ENCODE assay signal across 17 cellular contexts in genomic region chr7:38142736-38143135, GRCh38. TPM values are rescaled to one million over a fixed set of nuclear protein-coding genes. Genes with fewer than 3 reads are reported as not detected.
A peak's percentile ranks its signal among the peaks of the same experiment; 100 is the strongest.
DNase-seq lines count a peak whose midpoint lies in the region; ATAC-seq and TF ChIP-seq lines count a peak whose summit lies in the region.
"Had no signal": no experiment of that assay in that cellular context is flagged by ENCODE, and none has a peak within 500 bp of the region (broad histone marks: within the 10 kb centered on the region; RNA-seq: fewer than 3 reads in every experiment).

No MANE protein-coding gene starts in this region.

- no peak overlapping the region for H4K5ac ChIP-seq in mesendoderm (ENCODE audit: low read length)

- no peak overlapping the region for H2BK120ac ChIP-seq in mesendoderm (ENCODE audit: low read depth, low read length)

- DNase-seq in GM12865 (ENCODE audit: low read depth) (peak; percentile 51), mesendoderm (no peak), NCI-H1417 (lab: John Stamatoyannopoulos, UW) (no peak)
- no peak for DNase-seq in activated CD4-positive, alpha-beta T cell treated with anti-CD3 and anti-CD28 coated beads for 36 hours
- DNase-seq in activated naive CD4-positive, alpha-beta T cell treated with anti-CD3 and anti-CD28 coated beads, Interleukin-2, amount 10 ng/mL, durations not matched to agents 7 days and 5 days = no peak
- DNase-seq: activated naive CD4-positive, alpha-beta T cell; brain microvascular endothelial cell; CD8-positive, alpha-beta memory T cell; effector memory CD4-positive, alpha-beta T cell; NCI-H2029 treated with DMSO at 0.1 percent for 48 hours; NCI-H82; posterior cingulate gyrus; SIG-M5; transverse colon had no signal

- no peaks in the 10 kb centered on the region for H3K9me3 Mint-ChIP-seq in activated CD4-positive, alpha-beta T cell treated with anti-CD3 and anti-CD28 coated beads for 36 hours (ENCODE audit: low read depth)
- no peaks in the 10 kb centered on the region for H3K9me3 Mint-ChIP-seq in activated naive CD4-positive, alpha-beta T cell treated with anti-CD3 and anti-CD28 coated beads, Interleukin-2, amount 10 ng/mL, durations not matched to agents 7 days and 5 days
- H3K9me3 Mint-ChIP-seq: CD8-positive, alpha-beta memory T cell had no signal

- H3K27me3 Mint-ChIP-seq in activated CD4-positive, alpha-beta T cell treated with anti-CD3 and anti-CD28 coated beads for 36 hours = peaks cover 8% of the 10 kb centered on the region
- H3K27me3 Mint-ChIP-seq in activated naive CD4-positive, alpha-beta T cell treated with anti-CD3 and anti-CD28 coated beads, Interleukin-2, amount 10 ng/mL, durations not matched to agents 7 days and 5 days = peaks cover 9% of the 10 kb centered on the region

- no peak overlapping the region for H3K27ac Mint-ChIP-seq in activated CD4-positive, alpha-beta T cell treated with anti-CD3 and anti-CD28 coated beads for 36 hours
- H3K27ac Mint-ChIP-seq in activated naive CD4-positive, alpha-beta T cell treated with anti-CD3 and anti-CD28 coated beads, Interleukin-2, amount 10 ng/mL, durations not matched to agents 7 days and 5 days = no peak overlapping the region
- H3K27ac Mint-ChIP-seq: CD8-positive, alpha-beta memory T cell had no signal

- no peak overlapping the region for H3K56ac ChIP-seq in mesendoderm (ENCODE audit: low read length)

- no peak overlapping the region for H3K18ac ChIP-seq in mesendoderm (ENCODE audit: low read length)

- intact Hi-C loops in activated CD4-positive, alpha-beta T cell treated with anti-CD3 and anti-CD28 coated beads for 36 hours (cut with DNase I, micrococcal nuclease) = no loop called here

- H3K4me3 ChIP-seq in GM12865 (ENCODE audit: low read depth, low read length) = no peak overlapping the region
- H3K4me3 ChIP-seq in mesendoderm (ENCODE audit: low read length) = no peak overlapping the region
- H3K4me3 ChIP-seq: transverse colon had no signal

- no peak overlapping the region for H3K9ac ChIP-seq in mesendoderm (ENCODE audit: low read length)

- no peak overlapping the region for H2BK15ac ChIP-seq in mesendoderm (replicated peaks; ENCODE audit: low read depth)

- no peak overlapping the region for H2BK5ac ChIP-seq in mesendoderm (ENCODE audit: low read length)

- no peak overlapping the region for H3K4me2 ChIP-seq in mesendoderm (ENCODE audit: low read length)

- no peaks in the 10 kb centered on the region for H3K36me3 Mint-ChIP-seq in activated CD4-positive, alpha-beta T cell treated with anti-CD3 and anti-CD28 coated beads for 36 hours (ENCODE audit: low read depth)
- no peaks in the 10 kb centered on the region for H3K36me3 Mint-ChIP-seq in activated naive CD4-positive, alpha-beta T cell treated with anti-CD3 and anti-CD28 coated beads, Interleukin-2, amount 10 ng/mL, durations not matched to agents 7 days and 5 days
- H3K36me3 Mint-ChIP-seq: CD8-positive, alpha-beta memory T cell had no signal

- no peak overlapping the region for H4K8ac ChIP-seq in mesendoderm (ENCODE audit: low read depth, low read length)

- no peaks in the 10 kb centered on the region for H3K79me1 ChIP-seq in mesendoderm (ENCODE audit: low read length)

- POLR2A ChIA-PET in activated CD4-positive, alpha-beta T cell treated with anti-CD3 and anti-CD28 coated beads for 36 hours (lab: Charles Lee) = no interaction called here

- CTCF ChIA-PET in activated CD4-positive, alpha-beta T cell treated with anti-CD3 and anti-CD28 coated beads for 36 hours (lab: Charles Lee) = no interaction called here
- CTCF ChIA-PET in activated naive CD4-positive, alpha-beta T cell treated with anti-CD3 and anti-CD28 coated beads, Interleukin-2, amount 10 ng/mL, durations not matched to agents 7 days and 5 days (lab: Charles Lee) = no interaction called here

- no peak overlapping the region for H3K4ac ChIP-seq in mesendoderm (ENCODE audit: low read depth, low read length)

- no peak overlapping the region for H3K4me3 Mint-ChIP-seq in activated CD4-positive, alpha-beta T cell treated with anti-CD3 and anti-CD28 coated beads for 36 hours
- H3K4me3 Mint-ChIP-seq in activated naive CD4-positive, alpha-beta T cell treated with anti-CD3 and anti-CD28 coated beads, Interleukin-2, amount 10 ng/mL, durations not matched to agents 7 days and 5 days = no peak overlapping the region
- H3K4me3 Mint-ChIP-seq: CD8-positive, alpha-beta memory T cell had no signal

- no peak overlapping the region for H2AK5ac ChIP-seq in mesendoderm (ENCODE audit: low read length)

- peak; percentile 83 for ATAC-seq in GM19395 (IDR thresholded peaks at IDR 0.05; ENCODE audit: unreplicated experiment)
- peak; percentile 91 for ATAC-seq in HG02623 (IDR thresholded peaks at IDR 0.05; ENCODE audit: unreplicated experiment)
- peak; percentile 83 for ATAC-seq in HG03175 (IDR thresholded peaks at IDR 0.05; ENCODE audit: unreplicated experiment)
- no peak for ATAC-seq in activated CD4-positive, alpha-beta T cell treated with anti-CD3 and anti-CD28 coated beads for 36 hours

- no peaks in the 10 kb centered on the region for H3K79me2 ChIP-seq in mesendoderm (ENCODE audit: control insufficient read depth, insufficient read depth, low read length)

- no peaks in the 10 kb centered on the region for H3K27me3 ChIP-seq in mesendoderm (ENCODE audit: insufficient read depth, low read length, poor library complexity)
- H3K27me3 ChIP-seq: brain microvascular endothelial cell, transverse colon had no signal

- no peaks in the 10 kb centered on the region for H3K4me1 ChIP-seq in mesendoderm (ENCODE audit: control insufficient read depth, low read depth, low read length)
- H3K4me1 ChIP-seq: transverse colon had no signal

- H3K4me1 Mint-ChIP-seq in activated CD4-positive, alpha-beta T cell treated with anti-CD3 and anti-CD28 coated beads for 36 hours = no peaks in the 10 kb centered on the region
- no peaks in the 10 kb centered on the region for H3K4me1 Mint-ChIP-seq in activated naive CD4-positive, alpha-beta T cell treated with anti-CD3 and anti-CD28 coated beads, Interleukin-2, amount 10 ng/mL, durations not matched to agents 7 days and 5 days
- H3K4me1 Mint-ChIP-seq: CD8-positive, alpha-beta memory T cell had no signal

- WGBS in mesendoderm (ENCODE audit: extremely low coverage, insufficient coverage, low lambda C conversion rate) = no CpG with 5 or more reads among the region's 3 CpGs

- H3K36me3 ChIP-seq in mesendoderm (ENCODE audit: control insufficient read depth, insufficient read depth, low read length) = no peaks in the 10 kb centered on the region
- H3K36me3 ChIP-seq: brain microvascular endothelial cell, transverse colon had no signal

- no peak overlapping the region for H3K23ac ChIP-seq in mesendoderm (ENCODE audit: low read length)

- H3K27ac ChIP-seq in mesendoderm (ENCODE audit: low read depth, low read length) = no peak overlapping the region
- H3K27ac ChIP-seq: brain microvascular endothelial cell, transverse colon had no signal

- no peak for TF ChIP-seq CTCF in GM12865 (IDR thresholded peaks at IDR 0.05; ENCODE audit: insufficient read depth, low read depth, low read length, missing control alignments)

RNA-seq across cellular contexts. Expression of gene STARD3NL, which starts 35.3 kb away (rescaled TPM):
- 10 to 100 TPM; 27.9 to 30.8 TPM for total RNA-seq in activated CD4-positive, alpha-beta T cell treated with anti-CD3 and anti-CD28 coated beads for 36 hours
- polyA plus RNA-seq in mesendoderm (2013, experiment 1 of 2) = 33.4 TPM
- 35.9 TPM for polyA plus RNA-seq in mesendoderm (2013, experiment 2 of 2)
